20 cellular contexts compared by ENCODE assay signal in genomic region chr2:1644427-1644826, GRCh38.
DNase-seq lines count a peak whose midpoint lies in the region; ATAC-seq and TF ChIP-seq lines count a peak whose summit lies in the region.
"Had no signal": no experiment of that assay in that cellular context is flagged by ENCODE, and none has a peak within 500 bp of the region (broad histone marks: within the 10 kb centered on the region; RNA-seq: fewer than 3 reads in every experiment).

No MANE protein-coding gene starts in this region.

- H3K27me3 ChIP-seq in right atrium auricular region = no peaks in the 10 kb centered on the region
- no peaks in the 10 kb centered on the region for H3K27me3 ChIP-seq in endodermal cell (ENCODE audit: control insufficient read depth, insufficient read depth, low read length, poor library complexity, severe bottlenecking)
- H3K27me3 ChIP-seq in neural progenitor cell = no peaks in the 10 kb centered on the region
- H3K27me3 ChIP-seq in aorta (ENCODE audit: control insufficient read depth in 1 of 2, insufficient read depth in 2 of 2, low read length in 1 of 2) = no peaks in the 10 kb centered on the region
- H3K27me3 ChIP-seq: SJCRH30 had no signal

- no peaks in the 10 kb centered on the region for H3K9me3 ChIP-seq in right atrium auricular region
- H3K9me3 ChIP-seq in endodermal cell (ENCODE audit: control insufficient read depth, low read length) = no peaks in the 10 kb centered on the region
- no peaks in the 10 kb centered on the region for H3K9me3 ChIP-seq in neural progenitor cell (ENCODE audit: low read depth)
- no peaks in the 10 kb centered on the region for H3K9me3 ChIP-seq in aorta (ENCODE audit: control insufficient read depth, low read length)
- H3K9me3 ChIP-seq: SJCRH30 had no signal

- TF ChIP-seq CTCF in right atrium auricular region (IDR thresholded peaks at IDR 0.05) (no peak), endodermal cell (conservative IDR thresholded peaks at IDR 0.05) (no peak), neural progenitor cell (IDR thresholded peaks at IDR 0.05) (no peak)

- H3K4me1 Mint-ChIP-seq in endodermal cell = peaks cover 13% of the 10 kb centered on the region
- peaks cover 31% of the 10 kb centered on the region for H3K4me1 Mint-ChIP-seq in neural progenitor cell
- H3K4me1 Mint-ChIP-seq: CD4-positive, alpha-beta memory T cell had no signal

- WGBS in endodermal cell (ENCODE audit: insufficient coverage in 1 of 2, insufficient read length in 1 of 2), 2 experiments = 94 to 99% methylated on average over 14 of the region's 14 CpGs
- 92% methylated on average over 14 of the region's 14 CpGs for WGBS in aorta, 2 donors

- ATAC-seq in aorta (ENCODE audit: low FRiP score) (no peak), GM21526 (IDR thresholded peaks at IDR 0.05; ENCODE audit: low FRiP score, unreplicated experiment) (no peak)
- ATAC-seq: HCT116 had no signal

- H3K27me3 Mint-ChIP-seq in endodermal cell (ENCODE audit: insufficient read depth) (no peaks in the 10 kb centered on the region), neural progenitor cell (ENCODE audit: insufficient read depth, low read depth) (peaks cover 2% of the 10 kb centered on the region)
- H3K27me3 Mint-ChIP-seq: CD4-positive, alpha-beta memory T cell had no signal

- H3F3A ChIP-seq in neural progenitor cell (ENCODE audit: low read depth) = peaks cover 12% of the 10 kb centered on the region

- peak; percentile 71 for DNase-seq in cardiac septum (ENCODE audit: low spot score)
- no peak for DNase-seq in right atrium auricular region (ENCODE audit: low spot score)
- peak; percentile 40 for DNase-seq in endodermal cell
- DNase-seq in neural progenitor cell (ENCODE audit: low spot score) = no peak
- DNase-seq in aorta = peak; percentile 33 to 68
- DNase-seq in GOT3 (lab: John Stamatoyannopoulos, UW) = no peak
- DNase-seq in AG20443 (ENCODE audit: low spot score) = no peak
- DNase-seq: CD4-positive, alpha-beta memory T cell; GF-D8; KG1; NCI-H1417; NCI-H187; NCI-H2107; NCI-H2227 treated with DMSO at 0.1 percent for 48 hours; NCI-H510A treated with DMSO at 0.1 percent for 48 hours; NCI-H82; RPMI8226; SJCRH30 had no signal

- no peak overlapping the region for H3K4me2 ChIP-seq in neural progenitor cell

- peaks cover 0 to 16% of the 10 kb centered on the region in 2 donors for H3K4me1 ChIP-seq in right atrium auricular region
- H3K4me1 ChIP-seq in endodermal cell (ENCODE audit: control insufficient read depth, insufficient read depth, low read length) = peaks cover 3% of the 10 kb centered on the region
- H3K4me1 ChIP-seq in neural progenitor cell = peaks cover 25% of the 10 kb centered on the region
- no peaks in the 10 kb centered on the region for H3K4me1 ChIP-seq in aorta (ENCODE audit: control insufficient read depth in 1 of 2, insufficient read depth in 2 of 2, low read length in 2 of 2)

- peaks cover 60% of the 10 kb centered on the region for H3K36me3 Mint-ChIP-seq in endodermal cell (ENCODE audit: low read depth)
- H3K36me3 Mint-ChIP-seq in neural progenitor cell = peaks cover 27% of the 10 kb centered on the region
- H3K36me3 Mint-ChIP-seq: CD4-positive, alpha-beta memory T cell had no signal

- no peaks in the 10 kb centered on the region for H3K9me3 Mint-ChIP-seq in endodermal cell
- no peaks in the 10 kb centered on the region for H3K9me3 Mint-ChIP-seq in neural progenitor cell

- H3K4me3 ChIP-seq in right atrium auricular region (no peak overlapping the region), endodermal cell (ENCODE audit: low read length) (no peak overlapping the region), neural progenitor cell (no peak overlapping the region), aorta (ENCODE audit: low read length in 2 of 2) (no peak overlapping the region)
- H3K4me3 ChIP-seq: SJCRH30 had no signal

- H3K4me3 Mint-ChIP-seq in endodermal cell (no peak overlapping the region), neural progenitor cell (no peak overlapping the region)
- H3K4me3 Mint-ChIP-seq: CD4-positive, alpha-beta memory T cell had no signal

- no peaks in the 10 kb centered on the region for H3K79me2 ChIP-seq in neural progenitor cell (ENCODE audit: low read depth)

- H3K27ac Mint-ChIP-seq in endodermal cell (no peak overlapping the region), neural progenitor cell (no peak overlapping the region)
- H3K27ac Mint-ChIP-seq: CD4-positive, alpha-beta memory T cell had no signal

- H3K36me3 ChIP-seq in right atrium auricular region = peaks cover 25% of the 10 kb centered on the region
- H3K36me3 ChIP-seq in endodermal cell (ENCODE audit: control insufficient read depth, insufficient read depth, low read length) = peaks cover 61% of the 10 kb centered on the region
- H3K36me3 ChIP-seq in neural progenitor cell = no peaks in the 10 kb centered on the region
- H3K36me3 ChIP-seq in aorta (ENCODE audit: control insufficient read depth in 1 of 2, insufficient read depth in 2 of 2, low read length in 1 of 2) = peaks cover 0 to 11% of the 10 kb centered on the region in 2 donors

- H4K20me1 ChIP-seq in neural progenitor cell (ENCODE audit: low read depth) = no peaks in the 10 kb centered on the region

- H3K9ac ChIP-seq in endodermal cell (ENCODE audit: extremely low read depth, low read length, poor library complexity, severe bottlenecking) (no peak overlapping the region), neural progenitor cell (no peak overlapping the region)

- no peak overlapping the region for H2AFZ ChIP-seq in neural progenitor cell (replicated peaks)

- no peak overlapping the region for H3K27ac ChIP-seq in right atrium auricular region
- no peak overlapping the region for H3K27ac ChIP-seq in endodermal cell (ENCODE audit: low read depth, low read length)
- peak overlapping the region; percentile 53 for H3K27ac ChIP-seq in neural progenitor cell
- H3K27ac ChIP-seq in aorta (ENCODE audit: low read depth in 1 of 2, low read length in 2 of 2) = no peak overlapping the region
- H3K27ac ChIP-seq: SJCRH30 had no signal

- intact Hi-C loops in cardiac septum (cut with DNase I) (no loop called here), aorta (cut with DNase I) (no loop called here)

Comparison
In these comparisons a context has a peak if more than half of its experiments do, and no peak if none do; other contexts are left out.
1. DNase-seq: peak in cardiac septum (single experiment), endodermal cell (single experiment) and aorta (2 of 2); none in right atrium auricular region (single experiment), neural progenitor cell (single experiment), GOT3 (single experiment) and AG20443 (single experiment).